ENCODE assay signal across 8 cellular contexts in the genomic region with DNA sequence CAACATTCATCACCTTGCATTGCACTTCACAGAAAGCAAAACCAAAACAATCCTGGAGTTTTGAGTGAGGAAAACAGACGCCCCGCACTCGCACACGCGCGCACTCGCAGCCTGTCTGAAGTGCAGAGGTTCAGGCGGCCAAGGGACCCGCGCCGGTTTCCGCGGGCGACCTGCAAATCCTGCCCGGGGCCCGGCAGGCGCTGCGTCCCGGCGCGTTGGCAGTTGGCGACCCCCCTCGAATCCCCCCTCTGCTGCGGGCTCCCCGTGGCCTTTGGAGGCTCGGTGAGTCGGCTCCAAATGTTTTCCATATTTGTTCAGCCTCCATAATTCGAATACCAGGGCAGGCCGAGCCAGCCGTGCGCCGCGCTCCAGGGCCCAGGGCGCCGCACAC. TPM values are rescaled to one million over a fixed set of nuclear protein-coding genes. Genes with fewer than 3 reads are reported as not detected.
A peak's percentile ranks its signal among the peaks of the same experiment; 100 is the strongest.
DNase-seq lines count a peak whose midpoint lies in the region; ATAC-seq, FAIRE-seq and TF ChIP-seq lines count a peak whose summit lies in the region.

A gene with protein sequence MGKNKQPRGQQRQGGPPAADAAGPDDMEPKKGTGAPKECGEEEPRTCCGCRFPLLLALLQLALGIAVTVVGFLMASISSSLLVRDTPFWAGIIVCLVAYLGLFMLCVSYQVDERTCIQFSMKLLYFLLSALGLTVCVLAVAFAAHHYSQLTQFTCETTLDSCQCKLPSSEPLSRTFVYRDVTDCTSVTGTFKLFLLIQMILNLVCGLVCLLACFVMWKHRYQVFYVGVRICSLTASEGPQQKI (plus strand): TSS at position 324 of the 391 bp plus-strand sequence. CDS start 100 bp downstream, outside the sequence.

- H4K20me1 ChIP-seq in HepG2 (ENCODE audit: insufficient read depth, low read length) = no peaks in the 10 kb centered on the region

- H3K4me2 ChIP-seq in HepG2 (ENCODE audit: low read depth, low read length) = peak within 1 kb of the TSS; percentile 92

- POLR2A ChIA-PET in Caco-2 (lab: Charles Lee) = no interaction called here
- POLR2A ChIA-PET in HepG2 (lab: Yijun Ruan, JAX) = no interaction called here

- BruUV-seq in Caco-2 (replicated peaks; lab: Mats Ljungman, UMichigan) = no TSS peak
- no TSS peak for BruUV-seq in HepG2 (replicated peaks; lab: Mats Ljungman, UMichigan)

- TF ChIP-seq CTCF in Caco-2 (IDR thresholded peaks at IDR 0.05; ENCODE audit: insufficient read depth in 1 of 2, low read depth in 1 of 2, low read length in 1 of 2, severe bottlenecking in 1 of 2, unreplicated experiment in 1 of 2) (no peak), HepG2 (CRISPR knock-in tag; IDR thresholded peaks at IDR 0.05) (no peak)

- no peak for TF ChIP-seq RAD21 in HepG2 (CRISPR knock-in tag; IDR thresholded peaks at IDR 0.05)

- H3K4me1 ChIP-seq in Caco-2 (no peaks in the 10 kb centered on the region), HepG2 (ENCODE audit: insufficient read depth, low read length) (no peaks in the 10 kb centered on the region)

- WGBS in HepG2 (ENCODE audit: low lambda C conversion rate) = 0% methylated on average over 2 of the region's 35 CpGs

- no peak for TF ChIP-seq POLR2A in HepG2 (IDR thresholded peaks at IDR 0.05; ENCODE audit: insufficient read depth in 1 of 2, low read depth in 2 of 2, low read length in 2 of 2)

- CTCF ChIA-PET in Caco-2 (lab: Charles Lee) = interaction anchor here (1.1 kb wide), 1 partner anchor 419 kb away, joined by 3 read pairs; no protein-coding TSS in a partner anchor
- CTCF ChIA-PET in HepG2 (lab: Yijun Ruan, JAX; ENCODE audit: low intra/inter-chr PET ratio, low total read pairs) = no interaction called here

- no peak within 1 kb of the TSS for H3K9ac ChIP-seq in HepG2 (ENCODE audit: insufficient read depth, low read depth, low read length)

- ATAC-seq in GM19463 (IDR thresholded peaks at IDR 0.05; ENCODE audit: unreplicated experiment) (peak; percentile 29), HepG2 (peak; percentile 82)
- peak; percentile 48 to 62 for ATAC-seq in stimulated activated naive B cell treated with anti-CD40 and anti-IgM and Interleukin-4, amounts not matched to agents 10 μg/mL and 1 μg/mL and 100 μg/mL, for 72 hours (replicated peaks)

- H2AFZ ChIP-seq in HepG2 (ENCODE audit: low read length) = no peak within 1 kb of the TSS

- H3K4me3 ChIP-seq in Caco-2 (ENCODE audit: low read depth, low read length) (peak within 1 kb of the TSS; percentile 88), HepG2 (replicated peaks in 1 of 3; ENCODE audit: insufficient read depth in 1 of 3, low read depth in 2 of 3, low read length in 3 of 3) (peak within 1 kb of the TSS; percentile 18 to 69 (median 30); a peak in 4 of 6 replicates)

- peak within 1 kb of the TSS; percentile 77 for H3K27ac Mint-ChIP-seq in Caco-2 (ENCODE audit: unreplicated experiment)
- peak within 1 kb of the TSS; percentile 89 for H3K27ac Mint-ChIP-seq in stimulated activated naive B cell treated with anti-CD40 and anti-IgM and Interleukin-4, amounts not matched to agents 10 μg/mL and 1 μg/mL and 100 μg/mL, for 72 hours

- no peak for FAIRE-seq in HepG2 (lab: Jason Lieb, UNC)

- no peaks in the 10 kb centered on the region for H3K9me3 ChIP-seq in Caco-2
- no peaks in the 10 kb centered on the region for H3K9me3 ChIP-seq in HepG2 (ENCODE audit: low read length)

- H3K4me1 Mint-ChIP-seq in Caco-2 (ENCODE audit: low read depth, unreplicated experiment) = no peaks in the 10 kb centered on the region
- peaks cover 3 to 5% of the 10 kb centered on the region in 2 donors for H3K4me1 Mint-ChIP-seq in stimulated activated naive B cell treated with anti-CD40 and anti-IgM and Interleukin-4, amounts not matched to agents 10 μg/mL and 1 μg/mL and 100 μg/mL, for 72 hours

- H3K27ac ChIP-seq in HepG2 (ENCODE audit: extremely low read length, insufficient read depth, low read length) = no peak within 1 kb of the TSS

- H3K27me3 Mint-ChIP-seq in Caco-2 (ENCODE audit: insufficient read depth, unreplicated experiment) = peaks cover 3% of the 10 kb centered on the region
- peaks cover 10 to 37% of the 10 kb centered on the region in 2 donors for H3K27me3 Mint-ChIP-seq in stimulated activated naive B cell treated with anti-CD40 and anti-IgM and Interleukin-4, amounts not matched to agents 10 μg/mL and 1 μg/mL and 100 μg/mL, for 72 hours

- no peaks in the 10 kb centered on the region for H3K79me2 ChIP-seq in HepG2 (ENCODE audit: insufficient read depth, low read length)

- TF ChIP-seq EP300 in HepG2 (IDR thresholded peaks at IDR 0.05; ENCODE audit: low read depth in 2 of 2, low read length in 2 of 2) (no peak), HepG2 (CRISPR knock-in tag; IDR thresholded peaks at IDR 0.05; ENCODE audit: borderline replicate concordance) (no peak)

- DNase-seq in Caco-2 (peak; percentile 68 to 71), NCI-H526 treated with DMSO at 0.1 percent for 48 hours (lab: John Stamatoyannopoulos, UW) (peak; percentile 52), dermis blood vessel endothelial cell (peak; percentile 49), HepG2 (ENCODE audit: low spot score) (no peak), epidermal melanocyte (ENCODE audit: insufficient read length, low spot score) (no peak), COR-L47 (lab: John Stamatoyannopoulos, UW) (no peak)
- no peak for DNase-seq in stimulated activated naive B cell treated with anti-CD40 and anti-IgM and Interleukin-4, amounts not matched to agents 10 μg/mL and 1 μg/mL and 100 μg/mL, for 72 hours

- in situ Hi-C loops in HepG2 (cut with HindIII; ENCODE audit: extremely low pct_ligation_motif_present, low pct_unique_long_range_greater_than_20kb) = no loop called here

- H3K36me3 ChIP-seq in Caco-2 (ENCODE audit: control insufficient read depth, insufficient read depth, low read length) = no peaks in the 10 kb centered on the region
- no peaks in the 10 kb centered on the region for H3K36me3 ChIP-seq in HepG2 (replicated peaks in 1 of 2; ENCODE audit: control insufficient read depth in 1 of 2, insufficient read depth in 2 of 2, low read length in 2 of 2)

- no peaks in the 10 kb centered on the region for H3K36me3 Mint-ChIP-seq in Caco-2 (ENCODE audit: insufficient read depth, unreplicated experiment)
- no peaks in the 10 kb centered on the region for H3K36me3 Mint-ChIP-seq in stimulated activated naive B cell treated with anti-CD40 and anti-IgM and Interleukin-4, amounts not matched to agents 10 μg/mL and 1 μg/mL and 100 μg/mL, for 72 hours

- H3K4me3 Mint-ChIP-seq in Caco-2 (ENCODE audit: unreplicated experiment) = peak within 1 kb of the TSS; percentile 94
- peak within 1 kb of the TSS; percentile 90 to 94 for H3K4me3 Mint-ChIP-seq in stimulated activated naive B cell treated with anti-CD40 and anti-IgM and Interleukin-4, amounts not matched to agents 10 μg/mL and 1 μg/mL and 100 μg/mL, for 72 hours

- H3K27me3 ChIP-seq in Caco-2 (replicated peaks; ENCODE audit: control insufficient read depth, insufficient read depth, low read length) = no peaks in the 10 kb centered on the region
- peaks cover 5 to 50% of the 10 kb centered on the region in 2 experiments; a peak in 3 of 5 replicates for H3K27me3 ChIP-seq in HepG2 (ENCODE audit: control insufficient read depth in 1 of 2, insufficient read depth in 2 of 2, low read length in 2 of 2)

- intact Hi-C loops in Caco-2 (cut with micrococcal nuclease; ENCODE audit: unreplicated experiment) (no loop called here), HepG2 (cut with micrococcal nuclease; ENCODE audit: unreplicated experiment) (no loop called here)

- H3K9me3 Mint-ChIP-seq in Caco-2 (ENCODE audit: unreplicated experiment) = no peaks in the 10 kb centered on the region
- H3K9me3 Mint-ChIP-seq in stimulated activated naive B cell treated with anti-CD40 and anti-IgM and Interleukin-4, amounts not matched to agents 10 μg/mL and 1 μg/mL and 100 μg/mL, for 72 hours = no peaks in the 10 kb centered on the region

TF ChIP-seq in HepG2, 621 proteins besides CTCF, POLR2A, EP300 and RAD21 (continues in another document):
- TF ChIP-seq SP140L (CRISPR knock-in tag; IDR thresholded peaks at IDR 0.05; ENCODE audit: borderline replicate concordance) (no peak), ZNF777 (CRISPR knock-in tag; IDR thresholded peaks at IDR 0.05) (peak; percentile 61; the same call in 1 of the 2 replicates), U2AF2 (IDR thresholded peaks at IDR 0.05; ENCODE audit: low read depth, low read length) (no peak)

RNA-seq across cellular contexts. Expression of the gene that starts here (rescaled TPM):
- total RNA-seq in Caco-2 (2022) = 1.0 and 3.1 TPM in 2 replicates
- 0.34 and 0.47 TPM in 2 replicates for total RNA-seq in dermis blood vessel endothelial cell
- total RNA-seq in HepG2 (2016; rRNA removed; fragmentation: Illumina TruSeq; extraction: Trizol) = not detected in 2 replicates
- total RNA-seq in HepG2 (2016; cell fraction: cytosol; rRNA removed; fragmentation: Illumina TruSeq; extraction: Trizol; ENCODE audit: low read depth) = not detected in 2 replicates
- total RNA-seq in HepG2 (2016; cell fraction: insoluble cytoplasmic fraction; rRNA removed; fragmentation: Illumina TruSeq; extraction: Trizol) = not detected in 2 replicates
- not detected in 2 replicates for total RNA-seq in HepG2 (2016; cell fraction: membrane; rRNA removed; fragmentation: Illumina TruSeq; extraction: Trizol)
- not detected in 2 replicates for total RNA-seq in HepG2 (2016; cell fraction: nucleus; rRNA removed; fragmentation: Illumina TruSeq; extraction: Trizol)
- not detected in 2 replicates for polyA plus RNA-seq in HepG2 (2011; rRNA removed)
- not detected in 2 replicates for polyA plus RNA-seq in HepG2 (2011; cell fraction: cytosol; rRNA removed)
- polyA plus RNA-seq in HepG2 (2011; cell fraction: nucleus; rRNA removed) = not detected in 2 replicates
- polyA plus RNA-seq in HepG2 (2012) = not detected in 2 replicates
- polyA plus RNA-seq in HepG2 (2016; cell fraction: cytosol; fragmentation: Illumina TruSeq; extraction: Trizol; ENCODE audit: low read depth) = not detected in 2 replicates
- polyA plus RNA-seq in HepG2 (2016; cell fraction: insoluble cytoplasmic fraction; fragmentation: Illumina TruSeq; extraction: Trizol; ENCODE audit: low read depth) = not detected in 2 replicates
- not detected in 2 replicates for polyA plus RNA-seq in HepG2 (2016; cell fraction: membrane; fragmentation: Illumina TruSeq; extraction: Trizol; ENCODE audit: low read depth)
- polyA plus RNA-seq in HepG2 (2016; cell fraction: nucleus; fragmentation: Illumina TruSeq; extraction: Trizol; ENCODE audit: insufficient read depth, low read depth) = not detected in 2 replicates
- polyA minus RNA-seq in HepG2 (2011; rRNA and poly(A)+ RNA removed; ENCODE audit: low replicate concordance) = not detected in 2 replicates
- polyA minus RNA-seq in HepG2 (2011; cell fraction: cytosol; rRNA and poly(A)+ RNA removed) = not detected in 2 replicates
- not detected in 2 replicates for polyA minus RNA-seq in HepG2 (2011; cell fraction: nucleus; rRNA and poly(A)+ RNA removed)

Comparison
In these comparisons a context has a peak if more than half of its experiments do, and no peak if none do; other contexts are left out.
1. Peak in DNase-seq in dermis blood vessel endothelial cell; RNA of the gene not detected or under 1 TPM.
2. Peak in ATAC-seq, H3K4me3 ChIP-seq and H3K4me2 ChIP-seq in HepG2; RNA of the gene not detected or under 1 TPM.
3. DNase-seq: peak in Caco-2 (2 of 2) and NCI-H526 treated with DMSO at 0.1 percent for 48 hours (single experiment); none in HepG2 (single experiment), stimulated activated naive B cell treated with anti-CD40 and anti-IgM and Interleukin-4, amounts not matched to agents 10 μg/mL and 1 μg/mL and 100 μg/mL, for 72 hours (single experiment), epidermal melanocyte (single experiment) and COR-L47 (single experiment).
4. ATAC-seq: peak in every context shown above with its lines; median percentile 82 in HepG2; 55 in stimulated activated naive B cell treated with anti-CD40 and anti-IgM and Interleukin-4, amounts not matched to agents 10 μg/mL and 1 μg/mL and 100 μg/mL, for 72 hours; 29 in GM19463.